1 cellular context compared by ENCODE assay signal in genomic region chr7:120950026-120950538, GRCh38.
TF ChIP-seq lines count a peak whose summit lies in the region.

No MANE protein-coding gene starts in this region.

TF ChIP-seq in K562, 482 proteins besides CTCF, POLR2A, EP300 and RAD21 (continued from another document):
- TF ChIP-seq MEF2A (IDR thresholded peaks at IDR 0.05; ENCODE audit: control insufficient read depth, low read depth, low read length) (peak; percentile 62), ZNF780A (CRISPR knock-in tag; IDR thresholded peaks at IDR 0.05) (peak; percentile 67; the same call in 1 of the 2 replicates), RHOXF2B (CRISPR knock-in tag; conservative IDR thresholded peaks at IDR 0.05) (0 out of 2 replicates have a peak, but pooled peaks have one; percentile 13), NR2C1 (IDR thresholded peaks at IDR 0.05) (peak; percentile 39; the same call in 1 of the 2 replicates), NR2C1 (tag; IDR thresholded peaks at IDR 0.05) (no peak; the same call in 1 of the 2 replicates), ZNF551 (CRISPR knock-in tag; IDR thresholded peaks at IDR 0.05) (peak; percentile 47; the same call in 1 of the 2 replicates), FOS (IDR thresholded peaks at IDR 0.05; ENCODE audit: extremely low read depth, insufficient read length) (no peak), TAF7 (tag; IDR thresholded peaks at IDR 0.05) (no peak), HNRNPK (IDR thresholded peaks at IDR 0.05; ENCODE audit: low read depth, low read length, poor library complexity, severe bottlenecking) (no peak), ASH1L (IDR thresholded peaks at IDR 0.05; ENCODE audit: borderline replicate concordance, low read depth, partially characterized antibody) (no peak), KAT8 (IDR thresholded peaks at IDR 0.05; ENCODE audit: low read depth) (no peak), ZNF318 (IDR thresholded peaks at IDR 0.05; ENCODE audit: borderline replicate concordance in 1 of 2, low read depth in 1 of 2) (0 out of 4 replicates have a peak, but pooled peaks of 1 of the 2 experiments have one; percentile 91), ZEB2 (IDR thresholded peaks at IDR 0.05) (0 out of 2 replicates have a peak, but pooled peaks have one; percentile 40), NCOR1 (IDR thresholded peaks at IDR 0.05) (0 out of 2 replicates have a peak, but pooled peaks have one; percentile 4), TAF9B (IDR thresholded peaks at IDR 0.05; ENCODE audit: partially characterized antibody) (peak; percentile 7), ZNF324 (CRISPR knock-in tag; IDR thresholded peaks at IDR 0.05) (peak; percentile 20; the same call in 1 of the 2 replicates), KDM2B (CRISPR knock-in tag; IDR thresholded peaks at IDR 0.05) (no peak), NCOA2 (IDR thresholded peaks at IDR 0.05; ENCODE audit: partially characterized antibody in 2 of 2) (peak in 1 of 2 experiments; percentile 25), NCOA6 (IDR thresholded peaks at IDR 0.05) (peak; percentile 43; the same call in 1 of the 2 replicates), CUX1 (CRISPR knock-in tag; IDR thresholded peaks at IDR 0.05) (peak; percentile 48; the same call in 1 of the 2 replicates), ZNF347 (CRISPR knock-in tag; IDR thresholded peaks at IDR 0.05; ENCODE audit: low read depth) (0 out of 2 replicates have a peak, but pooled peaks have one; percentile 8), ZNF3 (CRISPR knock-in tag; IDR thresholded peaks at IDR 0.05) (0 out of 2 replicates have a peak, but pooled peaks have one; percentile 35), TEAD1 (CRISPR knock-in tag; IDR thresholded peaks at IDR 0.05) (0 out of 4 replicates have a peak, but pooled peaks of 1 of the 2 experiments have one; percentile 77), CBX8 (IDR thresholded peaks at IDR 0.05; ENCODE audit: borderline replicate concordance, extremely low read depth, low read depth, low read length, poor library complexity, severe bottlenecking) (no peak), ZNF23 (CRISPR knock-in tag; IDR thresholded peaks at IDR 0.05) (no peak), DPF2 (IDR thresholded peaks at IDR 0.05) (no peak), FOXP1 (CRISPR knock-in tag; IDR thresholded peaks at IDR 0.05) (peak; percentile 86; the same call in 1 of the 2 replicates), GATAD2B (IDR thresholded peaks at IDR 0.05; ENCODE audit: borderline replicate concordance) (peak; percentile 70), SIX5 (IDR thresholded peaks at IDR 0.05; ENCODE audit: borderline replicate concordance in 1 of 2, insufficient read depth in 1 of 2, low read depth in 1 of 2, low read length in 2 of 2) (no peak), PML (IDR thresholded peaks at IDR 0.05; ENCODE audit: low read length) (peak; percentile 57), E2F4 (CRISPR knock-in tag; IDR thresholded peaks at IDR 0.05; ENCODE audit: low read depth) (0 out of 2 replicates have a peak, but pooled peaks have one; percentile 30), TEAD4 (IDR thresholded peaks at IDR 0.05; ENCODE audit: low read length) (0 out of 2 replicates have a peak, but pooled peaks have one; percentile 35), TEAD4 (CRISPR knock-in tag; IDR thresholded peaks at IDR 0.05; ENCODE audit: borderline replicate concordance) (no peak), ZNF717 (CRISPR knock-in tag; IDR thresholded peaks at IDR 0.05) (0 out of 2 replicates have a peak, but pooled peaks have one; percentile 13), BRD9 (IDR thresholded peaks at IDR 0.05; ENCODE audit: low read depth, partially characterized antibody) (peak; percentile 26), FOXA3 (CRISPR knock-in tag; conservative IDR thresholded peaks at IDR 0.05 in 1 of 2, IDR thresholded peaks at IDR 0.05 in 1 of 2) (peak in 1 of 2 experiments; percentile 64; a peak in 2 of 4 replicates), NBN (IDR thresholded peaks at IDR 0.05; ENCODE audit: low read depth) (0 out of 2 replicates have a peak, but pooled peaks have one; percentile 15), E2F5 (CRISPR knock-in tag; IDR thresholded peaks at IDR 0.05) (0 out of 2 replicates have a peak, but pooled peaks have one; percentile 2), TGIF2 (CRISPR knock-in tag; IDR thresholded peaks at IDR 0.05) (peak; percentile 7; the same call in 1 of the 2 replicates), GATAD2A (IDR thresholded peaks at IDR 0.05) (no peak), FOXK2 (conservative IDR thresholded peaks at IDR 0.05 in 1 of 2, IDR thresholded peaks at IDR 0.05 in 1 of 2; ENCODE audit: low read depth in 2 of 2) (peak in 1 of 2 experiments; percentile 97; a peak in 1 of 4 replicates), LEF1 (IDR thresholded peaks at IDR 0.05) (peak; percentile 37; the same call in 1 of the 2 replicates), ZBTB8A (IDR thresholded peaks at IDR 0.05; ENCODE audit: partially characterized antibody) (peak; percentile 41), LCOR (CRISPR knock-in tag; IDR thresholded peaks at IDR 0.05) (0 out of 2 replicates have a peak, but pooled peaks have one; percentile 92), ZNF212 (CRISPR knock-in tag; IDR thresholded peaks at IDR 0.05) (0 out of 2 replicates have a peak, but pooled peaks have one; percentile 13)
